Comparison of ENCODE assay signal across 12 cellular contexts in the genomic region with DNA sequence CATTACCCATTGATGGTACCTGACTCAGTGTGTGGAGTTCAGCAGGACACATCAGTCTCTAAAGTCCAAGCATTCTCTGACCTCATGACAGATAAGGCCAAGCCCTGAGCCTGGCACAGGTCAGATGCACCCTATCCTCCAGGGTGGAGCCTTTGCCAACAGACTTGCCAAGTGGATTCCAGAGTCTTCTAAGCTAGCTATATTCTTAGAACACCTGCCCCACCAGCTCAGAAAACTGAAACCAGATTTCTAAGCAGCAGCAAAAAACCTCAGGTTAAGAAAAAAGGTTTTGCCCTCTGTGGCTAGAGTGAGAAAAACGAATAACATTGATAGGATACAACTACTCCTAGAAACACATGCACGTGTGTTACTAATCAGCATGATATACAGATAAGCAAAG. TPM values are rescaled to one million over a fixed set of nuclear protein-coding genes. Genes with fewer than 3 reads are reported as not detected.
DNase-seq lines count a peak whose midpoint lies in the region; ATAC-seq and TF ChIP-seq lines count a peak whose summit lies in the region.
"Had no signal": no experiment of that assay in that cellular context is flagged by ENCODE, and none has a peak within 500 bp of the region (broad histone marks: within the 10 kb centered on the region; RNA-seq: fewer than 3 reads in every experiment).

No MANE protein-coding gene starts in this region.

- peak; percentile 36 for DNase-seq in activated naive CD4-positive, alpha-beta T cell treated with anti-CD3 and anti-CD28 coated beads, Interleukin-2, amount 10 ng/mL, durations not matched to agents 7 days and 5 days
- no peak for DNase-seq in activated naive CD4-positive, alpha-beta T cell (lab: John Stamatoyannopoulos, UW)
- DNase-seq in T-cell, result peak in 1 of 34 experiments; percentile 2
- no peak for DNase-seq in foreskin keratinocyte
- DNase-seq in stimulated activated effector memory CD8-positive, alpha-beta T cell treated with anti-CD3 and anti-CD28 coated beads, Interleukin-12 subunit alpha, Interleukin-12 subunit beta, amount 100 ng/mL, for 72 hours (ENCODE audit: low spot score in 2 of 2), result no peak
- no peak for DNase-seq in globus pallidus (ENCODE audit: low spot score)
- DNase-seq in HPDE6-E6E7 (ENCODE audit: extremely low spot score), result no peak
- DNase-seq in stimulated activated CD4-positive, alpha-beta T cell treated with anti-CD3 and anti-CD28 coated beads, Interleukin-12 subunit alpha, Interleukin-12 subunit beta, amount 100 ng/mL, for 4 hours, result no peak
- DNase-seq: amygdala; stimulated activated naive CD4-positive, alpha-beta T cell had no signal

- peak overlapping the region; percentile 51 for H3K27ac ChIP-seq in foreskin keratinocyte
- H3K27ac ChIP-seq: coronary artery, prostate gland had no signal

- peak overlapping the region; percentile 95 for H3K27ac Mint-ChIP-seq in activated naive CD4-positive, alpha-beta T cell treated with anti-CD3 and anti-CD28 coated beads, Interleukin-2, amount 10 ng/mL, durations not matched to agents 7 days and 5 days
- peak overlapping the region; percentile 91 to 93 for H3K27ac Mint-ChIP-seq in T-cell
- peak overlapping the region; percentile 93 for H3K27ac Mint-ChIP-seq in stimulated activated effector memory CD8-positive, alpha-beta T cell treated with anti-CD3 and anti-CD28 coated beads, Interleukin-12 subunit alpha, Interleukin-12 subunit beta, amount 100 ng/mL, for 72 hours

- ATAC-seq in T-cell (replicated peaks in 1 of 4) (peak in 3 of 4 experiments; percentile 8 to 44 (median 10)), foreskin keratinocyte (no peak)
- ATAC-seq in stimulated activated effector memory CD8-positive, alpha-beta T cell treated with anti-CD3 and anti-CD28 coated beads, Interleukin-12 subunit alpha, Interleukin-12 subunit beta, amount 100 ng/mL, for 72 hours, result peak; percentile 49

- no peak for TF ChIP-seq CTCF in foreskin keratinocyte (conservative IDR thresholded peaks at IDR 0.05)

- H3K27me3 ChIP-seq in foreskin keratinocyte, result no peaks in the 10 kb centered on the region

- H3K36me3 Mint-ChIP-seq in activated naive CD4-positive, alpha-beta T cell treated with anti-CD3 and anti-CD28 coated beads, Interleukin-2, amount 10 ng/mL, durations not matched to agents 7 days and 5 days, result peaks cover 52% of the 10 kb centered on the region
- peaks cover 40% of the 10 kb centered on the region for H3K36me3 Mint-ChIP-seq in T-cell
- peaks cover 64% of the 10 kb centered on the region for H3K36me3 Mint-ChIP-seq in stimulated activated effector memory CD8-positive, alpha-beta T cell treated with anti-CD3 and anti-CD28 coated beads, Interleukin-12 subunit alpha, Interleukin-12 subunit beta, amount 100 ng/mL, for 72 hours

- POLR2A ChIA-PET in T-cell (lab: Charles Lee), result interaction anchor here in 1 of 2 donors (0.5 to 1.3 kb wide), 5 partner anchors 10 to 179 kb away, joined by 3 to 7 read pairs (median 3); a partner anchor contains a TSS

- H3K4me1 ChIP-seq in foreskin keratinocyte, result peaks cover 6% of the 10 kb centered on the region
- H3K4me1 ChIP-seq: prostate gland had no signal

- peak overlapping the region; percentile 45 for H3K4me3 Mint-ChIP-seq in activated naive CD4-positive, alpha-beta T cell treated with anti-CD3 and anti-CD28 coated beads, Interleukin-2, amount 10 ng/mL, durations not matched to agents 7 days and 5 days
- H3K4me3 Mint-ChIP-seq in T-cell, result no peak overlapping the region
- peak overlapping the region; percentile 57 for H3K4me3 Mint-ChIP-seq in stimulated activated effector memory CD8-positive, alpha-beta T cell treated with anti-CD3 and anti-CD28 coated beads, Interleukin-12 subunit alpha, Interleukin-12 subunit beta, amount 100 ng/mL, for 72 hours

- no peaks in the 10 kb centered on the region for H3K9me3 Mint-ChIP-seq in activated naive CD4-positive, alpha-beta T cell treated with anti-CD3 and anti-CD28 coated beads, Interleukin-2, amount 10 ng/mL, durations not matched to agents 7 days and 5 days
- no peaks in the 10 kb centered on the region for H3K9me3 Mint-ChIP-seq in T-cell
- H3K9me3 Mint-ChIP-seq in stimulated activated effector memory CD8-positive, alpha-beta T cell treated with anti-CD3 and anti-CD28 coated beads, Interleukin-12 subunit alpha, Interleukin-12 subunit beta, amount 100 ng/mL, for 72 hours, result no peaks in the 10 kb centered on the region

- no peaks in the 10 kb centered on the region for H3K27me3 Mint-ChIP-seq in activated naive CD4-positive, alpha-beta T cell treated with anti-CD3 and anti-CD28 coated beads, Interleukin-2, amount 10 ng/mL, durations not matched to agents 7 days and 5 days
- H3K27me3 Mint-ChIP-seq in T-cell, result no peaks in the 10 kb centered on the region

- H3K4me1 Mint-ChIP-seq in activated naive CD4-positive, alpha-beta T cell treated with anti-CD3 and anti-CD28 coated beads, Interleukin-2, amount 10 ng/mL, durations not matched to agents 7 days and 5 days, result peaks cover 37% of the 10 kb centered on the region
- H3K4me1 Mint-ChIP-seq in T-cell, result peaks cover 0 to 22% (median 6%) of the 10 kb centered on the region in 3 donors
- H3K4me1 Mint-ChIP-seq in stimulated activated effector memory CD8-positive, alpha-beta T cell treated with anti-CD3 and anti-CD28 coated beads, Interleukin-12 subunit alpha, Interleukin-12 subunit beta, amount 100 ng/mL, for 72 hours, result peaks cover 33% of the 10 kb centered on the region

- CTCF ChIA-PET in activated naive CD4-positive, alpha-beta T cell treated with anti-CD3 and anti-CD28 coated beads, Interleukin-2, amount 10 ng/mL, durations not matched to agents 7 days and 5 days (lab: Charles Lee), result interaction anchor here (1.0 to 1.8 kb wide), 6 partner anchors 8 to 151 kb away, joined by 3 to 11 read pairs (median 3); a partner anchor contains a TSS
- CTCF ChIA-PET in T-cell (lab: Charles Lee), result interaction anchor here in 1 of 2 donors (0.9 to 2.0 kb wide), 9 partner anchors 9 to 154 kb away, joined by 3 to 14 read pairs (median 8); a partner anchor contains a TSS

RNA-seq across cellular contexts. Expression of a gene that starts 11.6 kb away (rescaled TPM):
- total RNA-seq in T-cell (10 to 100 TPM; 23.9 to 32.3 (median 26.9) TPM), foreskin keratinocyte (18.7 and 20.6 TPM in 2 replicates)
- 18.5 and 21.1 TPM in 2 replicates for polyA plus RNA-seq in foreskin keratinocyte

RNA-seq across cellular contexts. Expression of a gene that starts 20.4 kb away (rescaled TPM):
- total RNA-seq in T-cell (10 to 100 TPM; 13.7 to 29.9 (median 28.4) TPM), foreskin keratinocyte (7.3 and 9.0 TPM in 2 replicates)
- 9.0 and 12.9 TPM in 2 replicates for polyA plus RNA-seq in foreskin keratinocyte

RNA-seq across cellular contexts. Expression of a gene that starts 26.3 kb away (rescaled TPM):
- total RNA-seq in T-cell, result 1 to 10 TPM in 4 of 5 donors, under 1 TPM in 1; 0.60 to 3.2 (median 2.4) TPM
- 0.11 and 0.14 TPM in 2 replicates for total RNA-seq in foreskin keratinocyte
- polyA plus RNA-seq in foreskin keratinocyte, result 0.08 and 0.15 TPM in 2 replicates

RNA-seq across cellular contexts. Expression of a gene that starts 48.5 kb away (rescaled TPM):
- total RNA-seq in T-cell (1 to 10 TPM in 4 of 5 donors, under 1 TPM in 1; 0.85 to 2.5 (median 1.2) TPM), foreskin keratinocyte (19.8 and 22.4 TPM in 2 replicates)
- 37.1 and 40.6 TPM in 2 replicates for polyA plus RNA-seq in foreskin keratinocyte

Comparison
In these comparisons a context has a peak if more than half of its experiments do, and no peak if none do; other contexts are left out.
1. H3K4me3 Mint-ChIP-seq: peak in activated naive CD4-positive, alpha-beta T cell treated with anti-CD3 and anti-CD28 coated beads, Interleukin-2, amount 10 ng/mL, durations not matched to agents 7 days and 5 days (single experiment) and stimulated activated effector memory CD8-positive, alpha-beta T cell treated with anti-CD3 and anti-CD28 coated beads, Interleukin-12 subunit alpha, Interleukin-12 subunit beta, amount 100 ng/mL, for 72 hours (single experiment); none in T-cell (0 of 3).
2. Peak in every context shown above with its lines, with median percentiles within 50 percentile points of each other: H3K27ac Mint-ChIP-seq.